Comparison of ENCODE assay signal across 11 cellular contexts in the genomic region with DNA sequence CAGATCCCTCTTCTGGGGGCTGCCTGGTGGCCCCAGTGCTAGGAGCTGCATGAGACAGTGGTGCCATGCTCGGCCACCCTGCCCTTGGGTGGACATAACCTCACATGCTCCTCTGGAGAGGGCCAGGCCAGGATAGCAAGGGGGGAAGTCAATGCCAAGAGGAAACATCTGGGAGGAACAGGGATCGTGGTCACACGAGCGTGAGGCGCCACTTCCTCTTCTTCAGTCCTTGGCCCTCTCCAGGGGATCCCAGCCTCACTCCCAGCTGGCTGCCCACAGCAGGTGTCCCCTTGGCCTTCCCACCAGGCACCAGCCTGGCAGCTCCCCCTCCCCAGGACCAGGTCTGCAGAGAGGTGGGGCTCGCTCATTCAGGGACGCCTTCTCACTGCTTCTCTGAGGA. TPM values are rescaled to one million over a fixed set of nuclear protein-coding genes. Genes with fewer than 3 reads are reported as not detected.
DNase-seq lines count a peak whose midpoint lies in the region; ATAC-seq lines count a peak whose summit lies in the region.
"Had no signal": no experiment of that assay in that cellular context is flagged by ENCODE, and none has a peak within 500 bp of the region (broad histone marks: within the 10 kb centered on the region; RNA-seq: fewer than 3 reads in every experiment).

No MANE protein-coding gene starts in this region.

- H3K9me3 Mint-ChIP-seq in activated CD4-positive, alpha-beta T cell treated with anti-CD3 and anti-CD28 coated beads for 36 hours (ENCODE audit: low read depth) = no peaks in the 10 kb centered on the region

- ATAC-seq in HG02759 (IDR thresholded peaks at IDR 0.05; ENCODE audit: unreplicated experiment) (no peak), HG02884 (IDR thresholded peaks at IDR 0.05; ENCODE audit: unreplicated experiment) (no peak)
- no peak for ATAC-seq in activated CD4-positive, alpha-beta T cell treated with anti-CD3 and anti-CD28 coated beads for 36 hours
- ATAC-seq: stimulated activated naive CD8-positive, alpha-beta T cell treated with anti-CD3 and anti-CD28 coated beads, Interleukin-15, Interleukin-2, amounts not matched to agents 100 U/mL and 50 U/mL, for 24 hours had no signal

- intact Hi-C loops in activated CD4-positive, alpha-beta T cell treated with anti-CD3 and anti-CD28 coated beads for 36 hours (cut with DNase I, micrococcal nuclease) = no loop called here

- peaks cover 21% of the 10 kb centered on the region for H3K36me3 Mint-ChIP-seq in activated CD4-positive, alpha-beta T cell treated with anti-CD3 and anti-CD28 coated beads for 36 hours (ENCODE audit: low read depth)

- CTCF ChIA-PET in activated CD4-positive, alpha-beta T cell treated with anti-CD3 and anti-CD28 coated beads for 36 hours (lab: Charles Lee) = no interaction called here

- no peaks in the 10 kb centered on the region for H3K27me3 Mint-ChIP-seq in activated CD4-positive, alpha-beta T cell treated with anti-CD3 and anti-CD28 coated beads for 36 hours
- H3K27me3 Mint-ChIP-seq: IgD-negative memory B cell had no signal

- no peaks in the 10 kb centered on the region for H3K27me3 ChIP-seq in muscle layer of duodenum (ENCODE audit: low read depth, low read length)

- H3K27ac ChIP-seq in muscle layer of duodenum (ENCODE audit: low read length) = peak overlapping the region; percentile 16

- H3K4me1 Mint-ChIP-seq in activated CD4-positive, alpha-beta T cell treated with anti-CD3 and anti-CD28 coated beads for 36 hours = peaks cover 77% of the 10 kb centered on the region

- no peak overlapping the region for H3K4me3 Mint-ChIP-seq in activated CD4-positive, alpha-beta T cell treated with anti-CD3 and anti-CD28 coated beads for 36 hours

- H3K36me3 ChIP-seq in muscle layer of duodenum (ENCODE audit: control insufficient read depth in 1 of 2, insufficient read depth in 2 of 2, low read length in 2 of 2) = no peaks in the 10 kb centered on the region

- POLR2A ChIA-PET in activated CD4-positive, alpha-beta T cell treated with anti-CD3 and anti-CD28 coated beads for 36 hours (lab: Charles Lee) = no interaction called here

- DNase-seq in Ammon's horn (ENCODE audit: low spot score) (peak; percentile 71), Kasumi-1 (lab: John Stamatoyannopoulos, UW) (peak; percentile 82 to 90), dermis blood vessel endothelial cell (peak; percentile 77), GOT3 (lab: John Stamatoyannopoulos, UW) (no peak)
- no peak for DNase-seq in activated CD4-positive, alpha-beta T cell treated with anti-CD3 and anti-CD28 coated beads for 36 hours
- DNase-seq: activated naive CD4-positive, alpha-beta T cell treated with anti-CD3 and anti-CD28 coated beads, Interleukin-2, amount 50 U/mL, for 16 hours; stimulated activated naive CD8-positive, alpha-beta T cell treated with anti-CD3 and anti-CD28 coated beads, Interleukin-15, Interleukin-2, amounts not matched to agents 100 U/mL and 50 U/mL, for 24 hours had no signal

- no peak overlapping the region for H3K4me3 ChIP-seq in muscle layer of duodenum (ENCODE audit: low read depth in 1 of 2, low read length in 2 of 2)

- no peaks in the 10 kb centered on the region for H3K9me3 ChIP-seq in muscle layer of duodenum (ENCODE audit: control insufficient read depth in 1 of 2, low read length in 2 of 2)

- peaks cover 7 to 8% of the 10 kb centered on the region in 2 donors for H3K4me1 ChIP-seq in muscle layer of duodenum (ENCODE audit: control insufficient read depth in 1 of 2, insufficient read depth in 2 of 2, low read length in 2 of 2)

- H3K27ac Mint-ChIP-seq in activated CD4-positive, alpha-beta T cell treated with anti-CD3 and anti-CD28 coated beads for 36 hours = no peak overlapping the region
- H3K27ac Mint-ChIP-seq: IgD-negative memory B cell had no signal

RNA-seq across cellular contexts. Expression of a gene that starts 28.6 kb away (rescaled TPM):
- 28.2 and 30.0 TPM in 2 replicates for total RNA-seq in dermis blood vessel endothelial cell
- total RNA-seq in activated CD4-positive, alpha-beta T cell treated with anti-CD3 and anti-CD28 coated beads for 36 hours = 10 to 100 TPM; 36.7 to 44.0 TPM

Comparison
In these comparisons a context has a peak if more than half of its experiments do, and no peak if none do; other contexts are left out.
1. DNase-seq: peak in Ammon's horn (single experiment), Kasumi-1 (2 of 2) and dermis blood vessel endothelial cell (single experiment); none in activated CD4-positive, alpha-beta T cell treated with anti-CD3 and anti-CD28 coated beads for 36 hours (single experiment) and GOT3 (single experiment).